In genomic region chr6:45569210-45569945, GRCh38 we compare ENCODE assay signal across 15 cellular contexts.
DNase-seq lines count a peak whose midpoint lies in the region; ATAC-seq lines count a peak whose summit lies in the region.
"Had no signal": no experiment of that assay in that cellular context is flagged by ENCODE, and none has a peak within 500 bp of the region (broad histone marks: within the 10 kb centered on the region; RNA-seq: fewer than 3 reads in every experiment).

No MANE protein-coding gene starts in this region.

- H3K27me3 Mint-ChIP-seq in T-helper 2 cell treated with Interferon-gamma antibody and Interleukin-4, amounts not matched to agents 5 μg/mL and 100 μg/mL, for 36 hours (ENCODE audit: low read depth), result no peaks in the 10 kb centered on the region
- H3K27me3 Mint-ChIP-seq in stimulated activated naive CD8-positive, alpha-beta T cell treated with anti-CD3 and anti-CD28 coated beads, Interleukin-15, amount 100 ng/mL, for 72 hours, result no peaks in the 10 kb centered on the region

- H3K9me3 ChIP-seq in right cardiac atrium (ENCODE audit: control insufficient read depth, low read length), result no peaks in the 10 kb centered on the region

- peak; percentile 51 to 62 for ATAC-seq in right cardiac atrium
- ATAC-seq in stimulated activated naive CD8-positive, alpha-beta T cell treated with anti-CD3 and anti-CD28 coated beads, Interleukin-15, amount 100 ng/mL, for 72 hours, result no peak
- ATAC-seq: K562 had no signal

- H3K36me3 ChIP-seq in H7 (replicated peaks; ENCODE audit: control insufficient read depth, insufficient read depth, low read length), result no peaks in the 10 kb centered on the region

- peaks cover 6% of the 10 kb centered on the region for H3K4me1 ChIP-seq in right cardiac atrium (ENCODE audit: control insufficient read depth, insufficient read depth, low read length)

- H3K4me3 ChIP-seq in right cardiac atrium (ENCODE audit: low read length) (no peak overlapping the region), H7 (ENCODE audit: insufficient read depth, low read depth, low read length) (no peak overlapping the region)
- H3K4me3 ChIP-seq: K562 had no signal

- intact Hi-C loops in right cardiac atrium (cut with DNase I), result no loop called here

- H3K36me3 Mint-ChIP-seq in T-helper 2 cell treated with Interferon-gamma antibody and Interleukin-4, amounts not matched to agents 5 μg/mL and 100 μg/mL, for 36 hours (ENCODE audit: low read depth), result peaks cover 19% of the 10 kb centered on the region

- no peak overlapping the region for H3K27ac ChIP-seq in right cardiac atrium (ENCODE audit: low read length)

- H3K27ac Mint-ChIP-seq in T-helper 2 cell treated with Interferon-gamma antibody and Interleukin-4, amounts not matched to agents 5 μg/mL and 100 μg/mL, for 36 hours, result peak overlapping the region; percentile 31
- H3K27ac Mint-ChIP-seq in stimulated activated naive CD8-positive, alpha-beta T cell treated with anti-CD3 and anti-CD28 coated beads, Interleukin-15, amount 100 ng/mL, for 72 hours, result peak overlapping the region; percentile 42 to 56

- DNase-seq in T-helper 2 cell treated with Interferon-gamma antibody and Interleukin-4, amounts not matched to agents 5 μg/mL and 100 μg/mL, for 36 hours (ENCODE audit: low spot score), result no peak
- DNase-seq in T-helper 2 cell, result no peak
- DNase-seq in RPMI7951 (ENCODE audit: low read depth), result peak; percentile 32
- DNase-seq in right cardiac atrium, result peak in 2 of 3 donors; percentile 61 to 65
- no peak for DNase-seq in stimulated activated naive CD8-positive, alpha-beta T cell treated with anti-CD3 and anti-CD28 coated beads, Interleukin-15, amount 100 ng/mL, for 72 hours
- DNase-seq in iPS-NIHi11 (ENCODE audit: low spot score), result no peak
- no peak for DNase-seq in H7
- no peak for DNase-seq in activated gamma-delta T cell treated with Interleukin-2 at 50 U/mL for 16 hours
- DNase-seq: Calu3, GOT3, islet precursor cell, NCI-H1436, NCI-H446 treated with DMSO at 0.1 percent for 48 hours, SW 1271 had no signal

- H3K27me3 ChIP-seq in right cardiac atrium (ENCODE audit: control insufficient read depth, insufficient read depth) (no peaks in the 10 kb centered on the region), H7 (ENCODE audit: control insufficient read depth, insufficient read depth, low read length) (peaks cover 1% of the 10 kb centered on the region; the same call in 1 of the 2 replicates)

- no peak overlapping the region for H3K4me3 Mint-ChIP-seq in T-helper 2 cell treated with Interferon-gamma antibody and Interleukin-4, amounts not matched to agents 5 μg/mL and 100 μg/mL, for 36 hours
- H3K4me3 Mint-ChIP-seq in stimulated activated naive CD8-positive, alpha-beta T cell treated with anti-CD3 and anti-CD28 coated beads, Interleukin-15, amount 100 ng/mL, for 72 hours, result no peak overlapping the region

- H3K4me1 Mint-ChIP-seq in T-helper 2 cell treated with Interferon-gamma antibody and Interleukin-4, amounts not matched to agents 5 μg/mL and 100 μg/mL, for 36 hours (ENCODE audit: low read depth), result peaks cover 30% of the 10 kb centered on the region
- peaks cover 31% of the 10 kb centered on the region for H3K4me1 Mint-ChIP-seq in stimulated activated naive CD8-positive, alpha-beta T cell treated with anti-CD3 and anti-CD28 coated beads, Interleukin-15, amount 100 ng/mL, for 72 hours

- WGBS in right cardiac atrium, result 59% methylated on average over 6 of the region's 6 CpGs

- no peaks in the 10 kb centered on the region for H3K9me3 Mint-ChIP-seq in T-helper 2 cell treated with Interferon-gamma antibody and Interleukin-4, amounts not matched to agents 5 μg/mL and 100 μg/mL, for 36 hours
- no peaks in the 10 kb centered on the region for H3K9me3 Mint-ChIP-seq in stimulated activated naive CD8-positive, alpha-beta T cell treated with anti-CD3 and anti-CD28 coated beads, Interleukin-15, amount 100 ng/mL, for 72 hours

Comparison
In these comparisons a context has a peak if more than half of its experiments do, and no peak if none do; other contexts are left out.
1. DNase-seq: peak in RPMI7951 (single experiment) and right cardiac atrium (2 of 3); none in T-helper 2 cell treated with Interferon-gamma antibody and Interleukin-4, amounts not matched to agents 5 μg/mL and 100 μg/mL, for 36 hours (single experiment), T-helper 2 cell (0 of 5), stimulated activated naive CD8-positive, alpha-beta T cell treated with anti-CD3 and anti-CD28 coated beads, Interleukin-15, amount 100 ng/mL, for 72 hours (0 of 2), iPS-NIHi11 (single experiment), H7 (single experiment) and activated gamma-delta T cell treated with Interleukin-2 at 50 U/mL for 16 hours (single experiment).